ENCODE assay signal across 1 cellular context in the genomic region with DNA sequence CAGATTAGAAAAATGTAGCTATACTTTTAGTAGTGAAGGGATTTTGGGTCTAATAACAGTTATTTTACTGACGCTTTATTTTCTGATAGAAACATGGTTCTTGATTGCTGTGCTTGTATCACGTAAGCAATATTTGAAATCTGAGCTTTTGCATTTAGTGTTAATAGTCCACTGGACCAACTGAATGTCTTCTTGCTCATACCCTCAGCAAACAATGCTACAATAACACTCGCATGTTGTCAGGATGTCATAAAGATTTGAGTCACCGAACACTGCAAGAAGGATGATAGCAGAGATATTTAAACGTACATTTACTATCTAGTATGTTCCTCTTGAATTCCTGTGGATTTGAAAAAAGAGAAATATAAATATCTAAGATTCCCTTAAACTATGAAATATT.
TF ChIP-seq lines count a peak whose summit lies in the region.

No MANE protein-coding gene starts in this region.

TF ChIP-seq in HepG2, 621 proteins besides CTCF, POLR2A, EP300 and RAD21:
- TF ChIP-seq, protein P1, sequence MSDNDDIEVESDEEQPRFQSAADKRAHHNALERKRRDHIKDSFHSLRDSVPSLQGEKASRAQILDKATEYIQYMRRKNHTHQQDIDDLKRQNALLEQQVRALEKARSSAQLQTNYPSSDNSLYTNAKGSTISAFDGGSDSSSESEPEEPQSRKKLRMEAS (IDR thresholded peaks at IDR 0.05), result no peak
